8 cellular contexts compared by ENCODE assay signal in the genomic region with DNA sequence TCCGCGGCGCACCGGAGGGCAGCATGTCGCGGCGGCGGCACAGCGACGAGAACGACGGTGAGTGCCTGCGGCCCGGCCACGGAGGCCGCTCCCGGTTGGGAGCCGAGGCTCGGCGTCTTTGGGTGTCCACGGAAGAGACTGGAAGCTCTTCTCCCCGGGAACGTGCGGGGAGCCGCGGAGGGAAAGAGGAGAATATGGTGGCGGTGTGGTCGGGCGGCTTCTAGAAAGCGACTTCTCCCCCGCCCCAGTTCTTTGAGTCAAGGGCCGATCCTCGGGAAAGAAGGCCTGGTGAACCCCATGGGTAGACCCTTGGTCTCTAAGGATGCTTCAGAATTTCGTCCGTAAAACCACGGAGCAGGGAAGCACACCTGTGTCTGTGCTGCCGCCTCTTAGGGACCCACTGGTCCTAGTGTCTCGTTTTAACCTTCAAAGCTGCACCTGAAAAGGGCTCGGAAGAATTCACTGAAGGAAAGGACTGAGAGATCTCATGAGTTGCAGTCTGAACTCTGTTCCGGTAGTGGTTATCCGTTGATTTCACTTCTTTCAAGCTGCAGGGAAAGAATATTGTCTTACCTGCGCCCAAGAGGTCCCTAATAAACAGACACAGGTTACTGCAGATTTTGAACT. TPM values are rescaled to one million over a fixed set of nuclear protein-coding genes. Genes with fewer than 3 reads are reported as not detected.
DNase-seq lines count a peak whose midpoint lies in the region; ATAC-seq and TF ChIP-seq lines count a peak whose summit lies in the region.

No MANE protein-coding gene starts in this region.

- H3K27me3 ChIP-seq in OCI-LY1 (ENCODE audit: insufficient read depth, low read length) (no peaks in the 10 kb centered on the region), dorsolateral prefrontal cortex (no peaks in the 10 kb centered on the region)

- H3K9ac ChIP-seq in OCI-LY1 (ENCODE audit: low read length): peak overlapping the region; percentile 100

- H3K9me3 ChIP-seq in OCI-LY1 (ENCODE audit: low read length): no peaks in the 10 kb centered on the region
- H3K9me3 ChIP-seq in mucosa of descending colon: no peaks in the 10 kb centered on the region

- H3K36me3 ChIP-seq in OCI-LY1 (ENCODE audit: insufficient read depth, low read length) (no peaks in the 10 kb centered on the region), mucosa of descending colon (ENCODE audit: low read depth) (no peaks in the 10 kb centered on the region)

- peak overlapping the region; percentile 98 for H3K4me3 ChIP-seq in OCI-LY1 (ENCODE audit: low read depth, low read length, poor library complexity, severe bottlenecking)
- peak overlapping the region; percentile 78 to 100 (median 96) for H3K4me3 ChIP-seq in dorsolateral prefrontal cortex
- peak overlapping the region; percentile 92 for H3K4me3 ChIP-seq in mucosa of descending colon

- TF ChIP-seq CTCF in OCI-LY1 (IDR thresholded peaks at IDR 0.05; ENCODE audit: low read length) (no peak), dorsolateral prefrontal cortex (IDR thresholded peaks at IDR 0.05 in 54 of 56, conservative IDR thresholded peaks at IDR 0.05 in 2 of 56; ENCODE audit: low read depth in 1 of 56, partially characterized antibody in 56 of 56) (peak in 1 of 56 donors; percentile 1), mucosa of descending colon (IDR thresholded peaks at IDR 0.05) (no peak), GM20000 (IDR thresholded peaks at IDR 0.05; ENCODE audit: extremely low read depth, missing control alignments) (no peak)

- DNase-seq in A172 (ENCODE audit: low spot score) (peak; percentile 13), dorsolateral prefrontal cortex (peak in 1 of 10 donors; percentile 49), mucosa of descending colon (no peak), ureter (ENCODE audit: low spot score) (no peak), GM20000 (ENCODE audit: low spot score) (no peak), SW 1271 (lab: John Stamatoyannopoulos, UW) (no peak)

- no peaks in the 10 kb centered on the region for H3K9me2 ChIP-seq in OCI-LY1 (ENCODE audit: low read depth, low read length)

- no peaks in the 10 kb centered on the region for H3F3A ChIP-seq in OCI-LY1 (ENCODE audit: insufficient read depth, low read length)

- H3K4me2 ChIP-seq in OCI-LY1 (ENCODE audit: low read length): peak overlapping the region; percentile 95

- H3K79me2 ChIP-seq in OCI-LY1 (ENCODE audit: insufficient read depth, low read length): peaks cover 78% of the 10 kb centered on the region

- peaks cover 49% of the 10 kb centered on the region for H3K4me1 ChIP-seq in OCI-LY1 (ENCODE audit: insufficient read depth, low read length, severe bottlenecking)
- peaks cover 29% of the 10 kb centered on the region for H3K4me1 ChIP-seq in mucosa of descending colon (ENCODE audit: low read depth)

- H2AFZ ChIP-seq in OCI-LY1 (ENCODE audit: low read length): no peak overlapping the region

- intact Hi-C loops in dorsolateral prefrontal cortex (cut with DNase I) (loop anchor here (2.0 to 5.0 kb wide), 3 partner anchors 63 to 288 kb away; partner anchors contain the start of genes XPA (in 2 of the 2) and TRMO (in 1 of the 2)), mucosa of descending colon (cut with DNase I, micrococcal nuclease) (no loop called here)

- H3K27ac ChIP-seq in OCI-LY1 (ENCODE audit: low read depth, low read length, poor library complexity, severe bottlenecking): peak overlapping the region; percentile 91
- peak overlapping the region; percentile 82 to 99 (median 96) for H3K27ac ChIP-seq in dorsolateral prefrontal cortex

- ATAC-seq in GM19035 (IDR thresholded peaks at IDR 0.05; ENCODE audit: unreplicated experiment) (peak; percentile 5), mucosa of descending colon (peak; percentile 2)

- H4K20me1 ChIP-seq in OCI-LY1 (ENCODE audit: insufficient read depth, low read length): no peaks in the 10 kb centered on the region

RNA-seq across cellular contexts. Expression of gene NCBP1, which starts 0.4 kb away (rescaled TPM):
- total RNA-seq in A172 (2014; rRNA removed; shearing (Covaris generic)): 63.1 and 75.4 TPM in 2 replicates
- total RNA-seq in dorsolateral prefrontal cortex (10 to 100 TPM; 17.9 to 48.7 (median 32.4) TPM), mucosa of descending colon (10 to 100 TPM; 29.0 to 37.0 (median 36.9) TPM), ureter (39.8 TPM)

RNA-seq across cellular contexts. Expression of gene TSTD2, which starts 0.8 kb away (rescaled TPM):
- total RNA-seq in A172 (2014; rRNA removed; shearing (Covaris generic)): 19.7 and 20.9 TPM in 2 replicates
- total RNA-seq in dorsolateral prefrontal cortex (10 to 100 TPM; 17.7 to 33.6 (median 25.5) TPM), mucosa of descending colon (10 to 100 TPM; 18.8 to 28.2 (median 26.6) TPM), ureter (36.1 TPM)

Comparison
In these comparisons a context has a peak if more than half of its experiments do, and no peak if none do; other contexts are left out.
1. intact Hi-C loops: an anchor here in dorsolateral prefrontal cortex (2.0 to 5.0 kb wide); none called in mucosa of descending colon.